1 cellular context compared by ENCODE assay signal in the genomic region with DNA sequence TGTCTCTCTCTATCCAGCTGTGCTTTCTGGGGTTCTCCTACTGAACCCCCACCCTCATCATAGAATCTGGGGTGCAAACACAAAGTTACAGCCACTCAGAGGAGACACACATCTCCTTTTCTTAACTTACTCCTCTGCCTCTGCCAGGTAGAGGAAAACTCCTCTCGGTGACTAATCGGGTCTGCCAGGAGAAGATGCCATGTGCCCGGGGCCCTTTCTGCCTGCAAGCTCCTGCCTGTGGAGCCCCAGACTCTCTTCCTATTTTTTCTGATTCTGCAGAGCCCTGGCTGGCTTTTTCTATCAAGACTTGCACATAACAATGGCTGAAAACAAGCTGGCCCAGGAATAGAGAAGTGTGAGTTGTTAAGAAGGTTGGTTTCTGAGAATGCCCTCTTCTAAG.
TF ChIP-seq lines count a peak whose summit lies in the region.

No MANE protein-coding gene starts in this region.

TF ChIP-seq in H1, 55 proteins besides CTCF, POLR2A, EP300 and RAD21:
- TF ChIP-seq RBBP5 (IDR thresholded peaks at IDR 0.05; ENCODE audit: borderline replicate concordance, low read depth, low read length) (no peak), YY1 (IDR thresholded peaks at IDR 0.05; ENCODE audit: low read depth, low read length) (no peak), KDM1A (IDR thresholded peaks at IDR 0.05; ENCODE audit: borderline replicate concordance, low read length) (no peak), NANOG (IDR thresholded peaks at IDR 0.05; ENCODE audit: insufficient read depth, low read depth, low read length, poor library complexity, severe bottlenecking) (no peak), TEAD4 (IDR thresholded peaks at IDR 0.05; ENCODE audit: low read depth, low read length) (no peak), GTF2F1 (IDR thresholded peaks at IDR 0.05; ENCODE audit: borderline replicate concordance, low read depth, low read length) (no peak), BACH1 (IDR thresholded peaks at IDR 0.05; ENCODE audit: low read length) (no peak), MAFK (IDR thresholded peaks at IDR 0.05; ENCODE audit: low read depth, low read length) (no peak), POLR2AphosphoS5 (IDR thresholded peaks at IDR 0.05; ENCODE audit: low read depth, low read length) (no peak), CTBP2 (IDR thresholded peaks at IDR 0.05; ENCODE audit: borderline replicate concordance, insufficient read depth, insufficient read length, low read length) (no peak), SIX5 (IDR thresholded peaks at IDR 0.05; ENCODE audit: low read depth, low read length) (no peak), ZNF274 (IDR thresholded peaks at IDR 0.05; ENCODE audit: borderline replicate concordance, extremely low read depth, low read length) (no peak), KDM4A (IDR thresholded peaks at IDR 0.05; ENCODE audit: low read depth, low read length, severe bottlenecking) (no peak)
- TF ChIP-seq, protein P1, sequence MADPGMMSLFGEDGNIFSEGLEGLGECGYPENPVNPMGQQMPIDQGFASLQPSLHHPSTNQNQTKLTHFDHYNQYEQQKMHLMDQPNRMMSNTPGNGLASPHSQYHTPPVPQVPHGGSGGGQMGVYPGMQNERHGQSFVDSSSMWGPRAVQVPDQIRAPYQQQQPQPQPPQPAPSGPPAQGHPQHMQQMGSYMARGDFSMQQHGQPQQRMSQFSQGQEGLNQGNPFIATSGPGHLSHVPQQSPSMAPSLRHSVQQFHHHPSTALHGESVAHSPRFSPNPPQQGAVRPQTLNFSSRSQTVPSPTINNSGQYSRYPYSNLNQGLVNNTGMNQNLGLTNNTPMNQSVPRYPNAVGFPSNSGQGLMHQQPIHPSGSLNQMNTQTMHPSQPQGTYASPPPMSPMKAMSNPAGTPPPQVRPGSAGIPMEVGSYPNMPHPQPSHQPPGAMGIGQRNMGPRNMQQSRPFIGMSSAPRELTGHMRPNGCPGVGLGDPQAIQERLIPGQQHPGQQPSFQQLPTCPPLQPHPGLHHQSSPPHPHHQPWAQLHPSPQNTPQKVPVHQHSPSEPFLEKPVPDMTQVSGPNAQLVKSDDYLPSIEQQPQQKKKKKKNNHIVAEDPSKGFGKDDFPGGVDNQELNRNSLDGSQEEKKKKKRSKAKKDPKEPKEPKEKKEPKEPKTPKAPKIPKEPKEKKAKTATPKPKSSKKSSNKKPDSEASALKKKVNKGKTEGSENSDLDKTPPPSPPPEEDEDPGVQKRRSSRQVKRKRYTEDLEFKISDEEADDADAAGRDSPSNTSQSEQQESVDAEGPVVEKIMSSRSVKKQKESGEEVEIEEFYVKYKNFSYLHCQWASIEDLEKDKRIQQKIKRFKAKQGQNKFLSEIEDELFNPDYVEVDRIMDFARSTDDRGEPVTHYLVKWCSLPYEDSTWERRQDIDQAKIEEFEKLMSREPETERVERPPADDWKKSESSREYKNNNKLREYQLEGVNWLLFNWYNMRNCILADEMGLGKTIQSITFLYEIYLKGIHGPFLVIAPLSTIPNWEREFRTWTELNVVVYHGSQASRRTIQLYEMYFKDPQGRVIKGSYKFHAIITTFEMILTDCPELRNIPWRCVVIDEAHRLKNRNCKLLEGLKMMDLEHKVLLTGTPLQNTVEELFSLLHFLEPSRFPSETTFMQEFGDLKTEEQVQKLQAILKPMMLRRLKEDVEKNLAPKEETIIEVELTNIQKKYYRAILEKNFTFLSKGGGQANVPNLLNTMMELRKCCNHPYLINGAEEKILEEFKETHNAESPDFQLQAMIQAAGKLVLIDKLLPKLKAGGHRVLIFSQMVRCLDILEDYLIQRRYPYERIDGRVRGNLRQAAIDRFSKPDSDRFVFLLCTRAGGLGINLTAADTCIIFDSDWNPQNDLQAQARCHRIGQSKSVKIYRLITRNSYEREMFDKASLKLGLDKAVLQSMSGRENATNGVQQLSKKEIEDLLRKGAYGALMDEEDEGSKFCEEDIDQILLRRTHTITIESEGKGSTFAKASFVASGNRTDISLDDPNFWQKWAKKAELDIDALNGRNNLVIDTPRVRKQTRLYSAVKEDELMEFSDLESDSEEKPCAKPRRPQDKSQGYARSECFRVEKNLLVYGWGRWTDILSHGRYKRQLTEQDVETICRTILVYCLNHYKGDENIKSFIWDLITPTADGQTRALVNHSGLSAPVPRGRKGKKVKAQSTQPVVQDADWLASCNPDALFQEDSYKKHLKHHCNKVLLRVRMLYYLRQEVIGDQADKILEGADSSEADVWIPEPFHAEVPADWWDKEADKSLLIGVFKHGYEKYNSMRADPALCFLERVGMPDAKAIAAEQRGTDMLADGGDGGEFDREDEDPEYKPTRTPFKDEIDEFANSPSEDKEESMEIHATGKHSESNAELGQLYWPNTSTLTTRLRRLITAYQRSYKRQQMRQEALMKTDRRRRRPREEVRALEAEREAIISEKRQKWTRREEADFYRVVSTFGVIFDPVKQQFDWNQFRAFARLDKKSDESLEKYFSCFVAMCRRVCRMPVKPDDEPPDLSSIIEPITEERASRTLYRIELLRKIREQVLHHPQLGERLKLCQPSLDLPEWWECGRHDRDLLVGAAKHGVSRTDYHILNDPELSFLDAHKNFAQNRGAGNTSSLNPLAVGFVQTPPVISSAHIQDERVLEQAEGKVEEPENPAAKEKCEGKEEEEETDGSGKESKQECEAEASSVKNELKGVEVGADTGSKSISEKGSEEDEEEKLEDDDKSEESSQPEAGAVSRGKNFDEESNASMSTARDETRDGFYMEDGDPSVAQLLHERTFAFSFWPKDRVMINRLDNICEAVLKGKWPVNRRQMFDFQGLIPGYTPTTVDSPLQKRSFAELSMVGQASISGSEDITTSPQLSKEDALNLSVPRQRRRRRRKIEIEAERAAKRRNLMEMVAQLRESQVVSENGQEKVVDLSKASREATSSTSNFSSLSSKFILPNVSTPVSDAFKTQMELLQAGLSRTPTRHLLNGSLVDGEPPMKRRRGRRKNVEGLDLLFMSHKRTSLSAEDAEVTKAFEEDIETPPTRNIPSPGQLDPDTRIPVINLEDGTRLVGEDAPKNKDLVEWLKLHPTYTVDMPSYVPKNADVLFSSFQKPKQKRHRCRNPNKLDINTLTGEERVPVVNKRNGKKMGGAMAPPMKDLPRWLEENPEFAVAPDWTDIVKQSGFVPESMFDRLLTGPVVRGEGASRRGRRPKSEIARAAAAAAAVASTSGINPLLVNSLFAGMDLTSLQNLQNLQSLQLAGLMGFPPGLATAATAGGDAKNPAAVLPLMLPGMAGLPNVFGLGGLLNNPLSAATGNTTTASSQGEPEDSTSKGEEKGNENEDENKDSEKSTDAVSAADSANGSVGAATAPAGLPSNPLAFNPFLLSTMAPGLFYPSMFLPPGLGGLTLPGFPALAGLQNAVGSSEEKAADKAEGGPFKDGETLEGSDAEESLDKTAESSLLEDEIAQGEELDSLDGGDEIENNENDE (IDR thresholded peaks at IDR 0.05; ENCODE audit: insufficient replicate concordance, low read length), result no peak
- TF ChIP-seq, protein P2, sequence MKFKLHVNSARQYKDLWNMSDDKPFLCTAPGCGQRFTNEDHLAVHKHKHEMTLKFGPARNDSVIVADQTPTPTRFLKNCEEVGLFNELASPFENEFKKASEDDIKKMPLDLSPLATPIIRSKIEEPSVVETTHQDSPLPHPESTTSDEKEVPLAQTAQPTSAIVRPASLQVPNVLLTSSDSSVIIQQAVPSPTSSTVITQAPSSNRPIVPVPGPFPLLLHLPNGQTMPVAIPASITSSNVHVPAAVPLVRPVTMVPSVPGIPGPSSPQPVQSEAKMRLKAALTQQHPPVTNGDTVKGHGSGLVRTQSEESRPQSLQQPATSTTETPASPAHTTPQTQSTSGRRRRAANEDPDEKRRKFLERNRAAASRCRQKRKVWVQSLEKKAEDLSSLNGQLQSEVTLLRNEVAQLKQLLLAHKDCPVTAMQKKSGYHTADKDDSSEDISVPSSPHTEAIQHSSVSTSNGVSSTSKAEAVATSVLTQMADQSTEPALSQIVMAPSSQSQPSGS (IDR thresholded peaks at IDR 0.05; ENCODE audit: low read length), result no peak
